In genomic region chr1:156641761-156642264, GRCh38 we compare ENCODE assay signal across 10 cellular contexts. TPM values are rescaled to one million over a fixed set of nuclear protein-coding genes. Genes with fewer than 3 reads are reported as not detected.
DNase-seq lines count a peak whose midpoint lies in the region; ATAC-seq, FAIRE-seq and TF ChIP-seq lines count a peak whose summit lies in the region.
"Had no signal": no experiment of that assay in that cellular context is flagged by ENCODE, and none has a peak within 500 bp of the region (broad histone marks: within the 10 kb centered on the region; RNA-seq: fewer than 3 reads in every experiment).

A gene with protein sequence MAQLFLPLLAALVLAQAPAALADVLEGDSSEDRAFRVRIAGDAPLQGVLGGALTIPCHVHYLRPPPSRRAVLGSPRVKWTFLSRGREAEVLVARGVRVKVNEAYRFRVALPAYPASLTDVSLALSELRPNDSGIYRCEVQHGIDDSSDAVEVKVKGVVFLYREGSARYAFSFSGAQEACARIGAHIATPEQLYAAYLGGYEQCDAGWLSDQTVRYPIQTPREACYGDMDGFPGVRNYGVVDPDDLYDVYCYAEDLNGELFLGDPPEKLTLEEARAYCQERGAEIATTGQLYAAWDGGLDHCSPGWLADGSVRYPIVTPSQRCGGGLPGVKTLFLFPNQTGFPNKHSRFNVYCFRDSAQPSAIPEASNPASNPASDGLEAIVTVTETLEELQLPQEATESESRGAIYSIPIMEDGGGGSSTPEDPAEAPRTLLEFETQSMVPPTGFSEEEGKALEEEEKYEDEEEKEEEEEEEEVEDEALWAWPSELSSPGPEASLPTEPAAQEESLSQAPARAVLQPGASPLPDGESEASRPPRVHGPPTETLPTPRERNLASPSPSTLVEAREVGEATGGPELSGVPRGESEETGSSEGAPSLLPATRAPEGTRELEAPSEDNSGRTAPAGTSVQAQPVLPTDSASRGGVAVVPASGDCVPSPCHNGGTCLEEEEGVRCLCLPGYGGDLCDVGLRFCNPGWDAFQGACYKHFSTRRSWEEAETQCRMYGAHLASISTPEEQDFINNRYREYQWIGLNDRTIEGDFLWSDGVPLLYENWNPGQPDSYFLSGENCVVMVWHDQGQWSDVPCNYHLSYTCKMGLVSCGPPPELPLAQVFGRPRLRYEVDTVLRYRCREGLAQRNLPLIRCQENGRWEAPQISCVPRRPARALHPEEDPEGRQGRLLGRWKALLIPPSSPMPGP (plus strand): TSS chr1:156642117. CDS start chr1:156646055, 3,938 bp downstream.

- H3K27me3 Mint-ChIP-seq in astrocyte (ENCODE audit: low read depth, unreplicated experiment) = peaks cover 76% of the 10 kb centered on the region

- peaks cover 8% of the 10 kb centered on the region for H3K4me1 Mint-ChIP-seq in astrocyte (ENCODE audit: low read depth, unreplicated experiment)

- H2AFZ ChIP-seq in astrocyte (ENCODE audit: low read depth, low read length) = no peak within 1 kb of the TSS

- peak; percentile 52 for ATAC-seq in left lung
- no peak for ATAC-seq in HG03135 (IDR thresholded peaks at IDR 0.05; ENCODE audit: unreplicated experiment)
- ATAC-seq in GM21529 (IDR thresholded peaks at IDR 0.05; ENCODE audit: unreplicated experiment) = no peak
- ATAC-seq in GM18505 (IDR thresholded peaks at IDR 0.05; ENCODE audit: unreplicated experiment) = no peak

- peak within 1 kb of the TSS; percentile 55 for H3K27ac Mint-ChIP-seq in astrocyte (ENCODE audit: unreplicated experiment)

- H3K36me3 ChIP-seq in astrocyte (ENCODE audit: insufficient read depth, low read length) (no peaks in the 10 kb centered on the region), left lung (no peaks in the 10 kb centered on the region)
- H3K36me3 ChIP-seq: right lobe of liver had no signal

- H3K9me3 ChIP-seq in astrocyte (ENCODE audit: insufficient read depth, low read depth, low read length) = peaks cover 3% of the 10 kb centered on the region
- no peaks in the 10 kb centered on the region for H3K9me3 ChIP-seq in left lung
- H3K9me3 ChIP-seq: right lobe of liver had no signal

- H4K20me1 ChIP-seq in astrocyte (ENCODE audit: insufficient read depth, low read length) = peaks cover 16% of the 10 kb centered on the region

- H3K4me1 ChIP-seq in astrocyte (ENCODE audit: insufficient read depth, low read length) = peaks cover 7% of the 10 kb centered on the region
- H3K4me1 ChIP-seq in left lung = peaks cover 10 to 11% of the 10 kb centered on the region in 2 donors

- intact Hi-C loops in left lung (cut with DNase I) = no loop called here

- no peak for FAIRE-seq in astrocyte (lab: Jason Lieb, UNC)

- no peaks in the 10 kb centered on the region for H3K9me3 Mint-ChIP-seq in astrocyte (ENCODE audit: unreplicated experiment)

- peak within 1 kb of the TSS; percentile 77 for H3K4me2 ChIP-seq in astrocyte (ENCODE audit: low read length)

- no peak for TF ChIP-seq CTCF in astrocyte (IDR thresholded peaks at IDR 0.05; ENCODE audit: insufficient read depth, low read depth, low read length)
- no peak for TF ChIP-seq CTCF in left lung (IDR thresholded peaks at IDR 0.05)

- H3K4me3 ChIP-seq in astrocyte (ENCODE audit: insufficient read depth, low read depth, low read length) = peak within 1 kb of the TSS; percentile 33
- no peak within 1 kb of the TSS for H3K4me3 ChIP-seq in left lung
- H3K4me3 ChIP-seq: right lobe of liver had no signal

- no peak for TF ChIP-seq POLR2A in GM18505 (IDR thresholded peaks at IDR 0.05; ENCODE audit: borderline replicate concordance, extremely low read depth, insufficient read depth, insufficient read length)

- H3K4me3 Mint-ChIP-seq in astrocyte (ENCODE audit: unreplicated experiment) = peak within 1 kb of the TSS; percentile 77

- H3K79me2 ChIP-seq in astrocyte (ENCODE audit: insufficient read depth, low read length) = no peaks in the 10 kb centered on the region

- H3K36me3 Mint-ChIP-seq in astrocyte (ENCODE audit: low read depth, unreplicated experiment) = peaks cover 3% of the 10 kb centered on the region

- H3K9ac ChIP-seq in astrocyte (ENCODE audit: low read length) = no peak within 1 kb of the TSS

- DNase-seq in stimulated activated CD4-positive, alpha-beta T cell treated with anti-CD3 and anti-CD28 coated beads, Interleukin-15, amount 100 ng/mL, for 24 hours = peak; percentile 37
- DNase-seq in stimulated activated CD4-positive, alpha-beta T cell treated with anti-CD3 and anti-CD28 coated beads, Interleukin-4, amount 100 ng/mL, for 4 hours = no peak
- DNase-seq in astrocyte (ENCODE audit: low read depth) = no peak
- no peak for DNase-seq in left lung
- DNase-seq: right lobe of liver had no signal

- H3K27me3 ChIP-seq in astrocyte (ENCODE audit: insufficient read depth, low read length) = peaks cover 85% of the 10 kb centered on the region
- H3K27me3 ChIP-seq in left lung = peaks cover 67 to 100% of the 10 kb centered on the region in 2 donors
- H3K27me3 ChIP-seq: right lobe of liver had no signal

- H3K27ac ChIP-seq in astrocyte (ENCODE audit: low read depth, low read length) (no peak within 1 kb of the TSS), left lung (no peak within 1 kb of the TSS), temporal lobe (ENCODE audit: low read depth, low read length) (peak within 1 kb of the TSS; percentile 72)
- H3K27ac ChIP-seq: right lobe of liver had no signal

RNA-seq across cellular contexts. Expression of the gene that starts here (rescaled TPM):
- total RNA-seq in astrocyte = 0.29 and 0.41 TPM in 2 replicates
- total RNA-seq in left lung = under 1 TPM; 0.34 to 0.35 TPM
- 98.8 TPM for total RNA-seq in temporal lobe
- total RNA-seq: right lobe of liver; T-helper 2 cell treated with Interferon-gamma antibody and Interleukin-4, amounts not matched to agents 100 ng/mL and 5 ng/mL, for 36 hours had no signal

Comparison
In these comparisons a context has a peak if more than half of its experiments do, and no peak if none do; other contexts are left out.
1. RNA of the gene that starts here (total RNA-seq): 98.8 TPM in temporal lobe (single experiment); 0.29 to 0.41 TPM in astrocyte and 0.34 to 0.35 TPM in left lung; every median in the first group is over 10 times any median in the second.
2. Peak in ATAC-seq in left lung; RNA of the gene not detected or under 1 TPM.